8 cellular contexts compared by ENCODE assay signal in genomic region chr19:45370410-45371204, GRCh38. TPM values are rescaled to one million over a fixed set of nuclear protein-coding genes. Genes with fewer than 3 reads are reported as not detected.
DNase-seq lines count a peak whose midpoint lies in the region; ATAC-seq and TF ChIP-seq lines count a peak whose summit lies in the region.

ERCC2 (minus strand) TSS chr19:45370573; CDS start chr19:45370540, 33 bp downstream.

- TF ChIP-seq CTCF in GM12865 (IDR thresholded peaks at IDR 0.05; ENCODE audit: insufficient read depth, low read depth, low read length, missing control alignments) (no peak), type B pancreatic cell (conservative IDR thresholded peaks at IDR 0.05) (no peak)

- peak within 1 kb of the TSS; percentile 86 for H3K4ac ChIP-seq in trophoblast cell (ENCODE audit: low read depth, low read length)

- H3K9ac ChIP-seq in adipocyte (ENCODE audit: low read length), result peak within 1 kb of the TSS; percentile 90
- peak within 1 kb of the TSS; percentile 39 for H3K9ac ChIP-seq in trophoblast cell (ENCODE audit: low read length)

- H3K9me3 ChIP-seq in adipocyte (ENCODE audit: control insufficient read depth, low read length), result no peaks in the 10 kb centered on the region
- H3K9me3 ChIP-seq in trophoblast cell (ENCODE audit: insufficient read depth, low read depth, low read length), result no peaks in the 10 kb centered on the region

- H4K12ac ChIP-seq in trophoblast cell (ENCODE audit: low read depth, low read length), result peak within 1 kb of the TSS; percentile 27

- intact Hi-C loops in cardiac septum (cut with DNase I), result no loop called here

- H2AFZ ChIP-seq in trophoblast cell (ENCODE audit: insufficient read depth, low read length, poor library complexity), result peak within 1 kb of the TSS; percentile 80

- H3K23ac ChIP-seq in trophoblast cell (ENCODE audit: low read length), result no peak within 1 kb of the TSS

- ATAC-seq in HG02763 (IDR thresholded peaks at IDR 0.05; ENCODE audit: unreplicated experiment), result peak; percentile 93

- no CpG with 5 or more reads among the region's 55 CpGs for WGBS in trophoblast cell (ENCODE audit: extremely low coverage, insufficient coverage, insufficient read length)

- H2BK120ac ChIP-seq in trophoblast cell (ENCODE audit: insufficient read depth, low read length, poor library complexity), result peak within 1 kb of the TSS; percentile 35

- H3K18ac ChIP-seq in trophoblast cell (ENCODE audit: low read length), result peak within 1 kb of the TSS; percentile 60

- peak within 1 kb of the TSS; percentile 54 for H4K91ac ChIP-seq in trophoblast cell (ENCODE audit: low read depth, low read length)

- no peaks in the 10 kb centered on the region for H3K27me3 ChIP-seq in adipocyte (replicated peaks; ENCODE audit: control insufficient read depth, insufficient read depth, low read length)
- H3K27me3 ChIP-seq in trophoblast cell (ENCODE audit: insufficient read depth, low read length), result no peaks in the 10 kb centered on the region

- peak within 1 kb of the TSS; percentile 95 for H3K27ac Mint-ChIP-seq in type B pancreatic cell

- H4K8ac ChIP-seq in trophoblast cell (ENCODE audit: low read depth, low read length), result peak within 1 kb of the TSS; percentile 82

- no peaks in the 10 kb centered on the region for H3K36me3 Mint-ChIP-seq in type B pancreatic cell

- H3K27me3 Mint-ChIP-seq in type B pancreatic cell, result no peaks in the 10 kb centered on the region

- H2AK5ac ChIP-seq in trophoblast cell (ENCODE audit: low read length), result peak within 1 kb of the TSS; percentile 47

- no peak within 1 kb of the TSS for H2BK5ac ChIP-seq in trophoblast cell (ENCODE audit: low read depth, low read length, poor library complexity)

- H3K79me1 ChIP-seq in trophoblast cell (ENCODE audit: low read length), result peaks cover 7% of the 10 kb centered on the region

- no peak within 1 kb of the TSS for H2BK12ac ChIP-seq in trophoblast cell (ENCODE audit: low read length)

- H3K4me3 ChIP-seq in GM12865 (ENCODE audit: low read depth, low read length), result peak within 1 kb of the TSS; percentile 86
- H3K4me3 ChIP-seq in adipocyte (ENCODE audit: low read length), result peak within 1 kb of the TSS; percentile 96
- peak within 1 kb of the TSS; percentile 79 for H3K4me3 ChIP-seq in trophoblast cell (ENCODE audit: low read depth, low read length)

- H3K14ac ChIP-seq in trophoblast cell (ENCODE audit: low read length), result peak within 1 kb of the TSS; percentile 12

- H3K36me3 ChIP-seq in adipocyte (ENCODE audit: control insufficient read depth, insufficient read depth, low read length, severe bottlenecking) (no peaks in the 10 kb centered on the region), trophoblast cell (ENCODE audit: control insufficient read depth in 1 of 2, insufficient read depth in 2 of 2, low read length in 2 of 2) (peaks cover 2 to 7% of the 10 kb centered on the region in 2 experiments)

- H3K79me2 ChIP-seq in trophoblast cell (ENCODE audit: control insufficient read depth, insufficient read depth, low read length, poor library complexity), result no peaks in the 10 kb centered on the region

- peaks cover 8% of the 10 kb centered on the region for H3K4me1 Mint-ChIP-seq in type B pancreatic cell (ENCODE audit: unreplicated experiment)

- H3K9me3 Mint-ChIP-seq in type B pancreatic cell, result no peaks in the 10 kb centered on the region

- H3K27ac ChIP-seq in trophoblast cell (ENCODE audit: low read depth, low read length), result peak within 1 kb of the TSS; percentile 11

- peak within 1 kb of the TSS; percentile 87 for H3K4me2 ChIP-seq in trophoblast cell (ENCODE audit: low read length)

- H3K4me3 Mint-ChIP-seq in type B pancreatic cell, result peak within 1 kb of the TSS; percentile 97

- DNase-seq in GM12865 (ENCODE audit: low read depth), result peak; percentile 100
- DNase-seq in NCI-H1436 (lab: John Stamatoyannopoulos, UW), result peak; percentile 96
- peak; percentile 99 for DNase-seq in T follicular helper cell (ENCODE audit: low read depth)
- DNase-seq in adipocyte (ENCODE audit: low read depth), result peak; percentile 100
- DNase-seq in cardiac septum (ENCODE audit: low spot score), result peak; percentile 99
- peak; percentile 97 to 100 for DNase-seq in trophoblast cell
- peak; percentile 100 for DNase-seq in type B pancreatic cell (ENCODE audit: extremely low spot score, unreplicated experiment)

- H3K4me1 ChIP-seq in adipocyte (ENCODE audit: control insufficient read depth, insufficient read depth, low read length) (peaks cover 4% of the 10 kb centered on the region), trophoblast cell (ENCODE audit: control insufficient read depth in 1 of 2, insufficient read depth in 2 of 2, low read length in 2 of 2) (peaks cover 5% of the 10 kb centered on the region in 2 experiments)

RNA-seq across cellular contexts. Expression of gene ERCC2, which starts in this region (rescaled TPM):
- 12.4 TPM for total RNA-seq in cardiac septum
- 28.2 and 30.2 TPM in 2 replicates for polyA plus RNA-seq in trophoblast cell (2013)
- 26.9 and 55.8 TPM in 2 replicates for total RNA-seq in type B pancreatic cell (ENCODE audit: low replicate concordance)

Comparison
In these comparisons a context has a peak if more than half of its experiments do, and no peak if none do; other contexts are left out.
1. Peak in every context shown above with its lines: DNase-seq, ATAC-seq, H3K4me3 ChIP-seq and H3K27ac ChIP-seq.